Comparison of ENCODE assay signal across 2 cellular contexts in the genomic region with DNA sequence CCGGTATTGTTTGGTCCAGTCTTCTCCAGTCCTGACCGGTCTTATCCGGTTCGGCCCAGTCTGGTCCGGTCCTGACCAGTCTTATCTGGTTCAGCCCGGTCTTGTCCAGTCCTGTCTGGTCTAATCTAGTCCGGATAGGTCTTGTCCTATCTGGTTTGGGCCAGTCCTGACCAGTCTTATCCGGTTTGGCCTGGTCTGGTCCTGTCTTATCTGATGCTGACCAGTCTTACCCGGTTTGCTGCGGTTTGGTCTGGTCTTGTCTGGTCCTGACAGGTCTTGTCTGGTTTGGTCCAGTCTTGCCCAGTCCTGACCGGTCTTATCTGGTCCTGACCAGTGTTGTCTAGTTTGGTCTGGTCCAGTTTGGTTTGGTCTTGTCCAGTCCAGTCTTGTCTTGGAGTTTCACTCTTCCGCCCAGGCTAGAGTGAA.
A peak's percentile ranks its signal among the peaks of the same experiment; 100 is the strongest.
TF ChIP-seq lines count a peak whose summit lies in the region.

No MANE protein-coding gene starts in this region.

TF ChIP-seq in GM12891, 5 proteins besides CTCF, POLR2A, EP300 and RAD21:
- TF ChIP-seq SPI1 (IDR thresholded peaks at IDR 0.05; ENCODE audit: low read depth, low read length) (no peak), POLR2AphosphoS5 (IDR thresholded peaks at IDR 0.05; ENCODE audit: low read depth, low read length) (peak; percentile 35; the same call in 1 of the 2 replicates), POU2F2 (IDR thresholded peaks at IDR 0.05; ENCODE audit: low read depth, low read length) (no peak)

TF ChIP-seq in GM12878, 131 proteins besides CTCF, POLR2A, EP300 and RAD21:
- TF ChIP-seq MEF2A (IDR thresholded peaks at IDR 0.05; ENCODE audit: insufficient read depth, low read depth, low read length) (no peak), POLR2AphosphoS5 (IDR thresholded peaks at IDR 0.05; ENCODE audit: low read length) (no peak), KAT2A (conservative IDR thresholded peaks at IDR 0.05; ENCODE audit: control insufficient read depth, low read depth, low read length) (no peak), MEF2B (IDR thresholded peaks at IDR 0.05; ENCODE audit: partially characterized antibody, poor library complexity, severe bottlenecking) (peak; percentile 50)
- TF ChIP-seq, protein P1, sequence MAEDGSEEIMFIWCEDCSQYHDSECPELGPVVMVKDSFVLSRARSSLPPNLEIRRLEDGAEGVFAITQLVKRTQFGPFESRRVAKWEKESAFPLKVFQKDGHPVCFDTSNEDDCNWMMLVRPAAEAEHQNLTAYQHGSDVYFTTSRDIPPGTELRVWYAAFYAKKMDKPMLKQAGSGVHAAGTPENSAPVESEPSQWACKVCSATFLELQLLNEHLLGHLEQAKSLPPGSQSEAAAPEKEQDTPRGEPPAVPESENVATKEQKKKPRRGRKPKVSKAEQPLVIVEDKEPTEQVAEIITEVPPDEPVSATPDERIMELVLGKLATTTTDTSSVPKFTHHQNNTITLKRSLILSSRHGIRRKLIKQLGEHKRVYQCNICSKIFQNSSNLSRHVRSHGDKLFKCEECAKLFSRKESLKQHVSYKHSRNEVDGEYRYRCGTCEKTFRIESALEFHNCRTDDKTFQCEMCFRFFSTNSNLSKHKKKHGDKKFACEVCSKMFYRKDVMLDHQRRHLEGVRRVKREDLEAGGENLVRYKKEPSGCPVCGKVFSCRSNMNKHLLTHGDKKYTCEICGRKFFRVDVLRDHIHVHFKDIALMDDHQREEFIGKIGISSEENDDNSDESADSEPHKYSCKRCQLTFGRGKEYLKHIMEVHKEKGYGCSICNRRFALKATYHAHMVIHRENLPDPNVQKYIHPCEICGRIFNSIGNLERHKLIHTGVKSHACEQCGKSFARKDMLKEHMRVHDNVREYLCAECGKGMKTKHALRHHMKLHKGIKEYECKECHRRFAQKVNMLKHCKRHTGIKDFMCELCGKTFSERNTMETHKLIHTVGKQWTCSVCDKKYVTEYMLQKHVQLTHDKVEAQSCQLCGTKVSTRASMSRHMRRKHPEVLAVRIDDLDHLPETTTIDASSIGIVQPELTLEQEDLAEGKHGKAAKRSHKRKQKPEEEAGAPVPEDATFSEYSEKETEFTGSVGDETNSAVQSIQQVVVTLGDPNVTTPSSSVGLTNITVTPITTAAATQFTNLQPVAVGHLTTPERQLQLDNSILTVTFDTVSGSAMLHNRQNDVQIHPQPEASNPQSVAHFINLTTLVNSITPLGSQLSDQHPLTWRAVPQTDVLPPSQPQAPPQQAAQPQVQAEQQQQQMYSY (CRISPR knock-in tag; IDR thresholded peaks at IDR 0.05): no peak
